In the genomic region with DNA sequence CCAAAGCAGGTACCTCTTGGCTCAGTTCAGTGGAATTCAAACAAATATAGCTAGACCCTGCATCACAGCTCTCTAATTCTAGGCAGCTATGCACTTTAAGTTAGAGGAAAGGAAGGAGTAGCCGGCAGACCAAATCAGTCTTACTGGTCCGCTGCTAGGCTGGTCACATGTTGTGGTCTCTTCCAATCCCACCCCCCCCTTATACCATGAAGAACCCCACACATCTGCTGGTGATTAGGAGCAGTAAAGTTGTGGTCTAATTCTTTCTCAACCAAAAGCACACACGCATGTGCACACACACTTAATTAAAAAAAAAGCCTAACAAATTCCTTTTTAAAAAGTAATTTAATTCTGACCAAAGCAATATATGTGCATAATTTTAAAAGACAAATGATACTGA, we compare ENCODE assay signal across 28 cellular contexts.
"Had no signal": no experiment of that assay in that cellular context is flagged by ENCODE, and none has a peak within 500 bp of the region (broad histone marks: within the 10 kb centered on the region; RNA-seq: fewer than 3 reads in every experiment).

No MANE protein-coding gene starts in this region.

- H3K27ac ChIP-seq: ascending aorta, cardiac muscle cell, SJCRH30 had no signal

- H3K36me3 ChIP-seq: ascending aorta, cardiac muscle cell, SJCRH30 had no signal

- H3K9me3 ChIP-seq: ascending aorta, SJCRH30, SK-N-SH had no signal

- H3K9ac ChIP-seq: SK-N-SH had no signal

- H3K4me3 ChIP-seq: ascending aorta, cardiac muscle cell, SJCRH30 had no signal

- ATAC-seq: activated CD8-positive, alpha-beta T cell treated with anti-CD3 and anti-CD28 coated beads for 36 hours; activated T-cell treated with anti-CD3 and anti-CD28 coated beads, Interleukin-2, amount 50 U/mL, for 72 hours; activated T-helper 17 cell treated with anti-CD3 and anti-CD28 coated beads, Interleukin-2, amount 50 U/mL, for 72 hours had no signal

- DNase-seq: activated CD4-positive, alpha-beta T cell treated with anti-CD3 and anti-CD28 coated beads, Interleukin-2, amount 10 ng/mL, durations not matched to agents 24 days and 14 days; activated CD4-positive, alpha-beta T cell treated with anti-CD3 and anti-CD28 coated beads, Interleukin-2, amount 50 U/mL, for 4 hours; activated CD8-positive, alpha-beta T cell treated with anti-CD3 and anti-CD28 coated beads for 36 hours; activated effector memory CD4-positive, alpha-beta T cell treated with anti-CD3 and anti-CD28 coated beads, Interleukin-2, amount 50 U/mL, for 16 hours; activated naive CD4-positive, alpha-beta T cell; activated naive CD8-positive, alpha-beta T cell treated with anti-CD3 and anti-CD28 coated beads, Interleukin-2, amount 10 ng/mL, durations not matched to agents 7 days and 5 days; activated T-cell treated with anti-CD3 and anti-CD28 coated beads, Interleukin-2, amount 50 U/mL, for 1 hour; activated T-cell treated with anti-CD3 and anti-CD28 coated beads, Interleukin-2, amount 50 U/mL, for 72 hours; amygdala; MM.1S; NCI-H1092 treated with DMSO at 0.1 percent for 48 hours; NCI-H1417; NCI-H146; NCI-H187; NCI-H2029 treated with DMSO at 0.1 percent for 48 hours; NCI-H2107; NCI-H2171; NCI-H510A; NCI-H526; NCI-H748 treated with DMSO at 0.1 percent for 48 hours; NK-92 treated with Interleukin-12 subunit alpha and Interleukin-12 subunit beta, amount 100 ng/mL, for 24 hours; OCI-M1; SHP77; SJCRH30; SK-N-SH had no signal
